In genomic region chrX:10166731-10167149, GRCh38 we compare ENCODE assay signal across 9 cellular contexts. TPM values are rescaled to one million over a fixed set of nuclear protein-coding genes. Genes with fewer than 3 reads are reported as not detected.
DNase-seq lines count a peak whose midpoint lies in the region; ATAC-seq and TF ChIP-seq lines count a peak whose summit lies in the region.
"Had no signal": no experiment of that assay in that cellular context is flagged by ENCODE, and none has a peak within 500 bp of the region (broad histone marks: within the 10 kb centered on the region; RNA-seq: fewer than 3 reads in every experiment).

No MANE protein-coding gene starts in this region.

- no peaks in the 10 kb centered on the region for H3K27me3 Mint-ChIP-seq in naive B cell
- H3K27me3 Mint-ChIP-seq in CD4-positive, alpha-beta memory T cell, result peaks cover 3 to 6% of the 10 kb centered on the region in 2 donors

- CTCF ChIA-PET in CD4-positive, alpha-beta memory T cell (lab: Charles Lee; ENCODE audit: partially characterized antibody), result interaction anchor here (1.6 kb wide), 1 partner anchor 21 kb away, joined by 4 read pairs; no protein-coding TSS in a partner anchor

- H3K4me3 ChIP-seq in HL-60 (replicated peaks; ENCODE audit: insufficient read depth, low read length), result no peak overlapping the region
- H3K4me3 ChIP-seq in CD4-positive, alpha-beta memory T cell (ENCODE audit: low read length in 2 of 2), result no peak overlapping the region

- H3K27ac Mint-ChIP-seq in naive B cell, result peak overlapping the region in 5 of 6 donors; percentile 38 to 94 (median 76)
- no peak overlapping the region for H3K27ac Mint-ChIP-seq in CD4-positive, alpha-beta memory T cell

- no peak for TF ChIP-seq CTCF in HL-60 (IDR thresholded peaks at IDR 0.05; ENCODE audit: insufficient read depth, low read length)

- peak overlapping the region; percentile 14; the same call in 1 of the 2 replicates for H3K27ac ChIP-seq in HL-60 (replicated peaks)
- H3K27ac ChIP-seq in CD4-positive, alpha-beta memory T cell (ENCODE audit: low read depth, low read length), result no peak overlapping the region

- peaks cover 0 to 2% (median 0%) of the 10 kb centered on the region in 7 donors for H3K9me3 Mint-ChIP-seq in naive B cell
- H3K9me3 Mint-ChIP-seq in CD4-positive, alpha-beta memory T cell, result peaks cover 0 to 4% (median 0%) of the 10 kb centered on the region in 8 donors

- peaks cover 36 to 61% (median 47%) of the 10 kb centered on the region in 3 donors for H3K4me1 Mint-ChIP-seq in naive B cell
- peaks cover 0 to 3% (median under 1%) of the 10 kb centered on the region in 4 donors for H3K4me1 Mint-ChIP-seq in CD4-positive, alpha-beta memory T cell

- peaks cover 0 to 9% of the 10 kb centered on the region in 2 donors for H3K36me3 Mint-ChIP-seq in naive B cell
- H3K36me3 Mint-ChIP-seq in CD4-positive, alpha-beta memory T cell, result no peaks in the 10 kb centered on the region

- H3K27me3 ChIP-seq in HL-60 (ENCODE audit: insufficient read depth, poor library complexity, severe bottlenecking), result no peaks in the 10 kb centered on the region
- no peaks in the 10 kb centered on the region for H3K27me3 ChIP-seq in CD4-positive, alpha-beta memory T cell (ENCODE audit: insufficient read depth, low read length)

- H3K4me1 ChIP-seq in CD4-positive, alpha-beta memory T cell (ENCODE audit: insufficient read depth, low read length), result no peaks in the 10 kb centered on the region

- intact Hi-C loops in CD4-positive, alpha-beta memory T cell (cut with micrococcal nuclease), result no loop called here

- peak; percentile 40 to 50 for ATAC-seq in naive B cell (ENCODE audit: low read depth in 2 of 2)
- no peak for ATAC-seq in HG02588 (IDR thresholded peaks at IDR 0.05; ENCODE audit: unreplicated experiment)
- ATAC-seq: PC-3 had no signal

- POLR2A ChIA-PET in CD4-positive, alpha-beta memory T cell (lab: Charles Lee; ENCODE audit: partially characterized antibody), result no interaction called here

- no peaks in the 10 kb centered on the region for H3K9me3 ChIP-seq in CD4-positive, alpha-beta memory T cell (ENCODE audit: control insufficient read depth in 1 of 2, low read length in 2 of 2)

- H3K4me3 Mint-ChIP-seq in naive B cell, result peak overlapping the region in 6 of 8 donors; percentile 22 to 82 (median 68)
- H3K4me3 Mint-ChIP-seq in CD4-positive, alpha-beta memory T cell, result peak overlapping the region in 2 of 8 donors; percentile 20 to 48

- no peaks in the 10 kb centered on the region for H3K36me3 ChIP-seq in CD4-positive, alpha-beta memory T cell (ENCODE audit: insufficient read depth, low read length)

- peak; percentile 57 for DNase-seq in Daoy (ENCODE audit: low read depth)
- DNase-seq in HL-60 (ENCODE audit: low read depth in 1 of 2, low spot score in 1 of 2), result peak; percentile 49 to 55
- peak in 40 of 56 donors; percentile 1 to 67 (median 24) for DNase-seq in amygdala (lab: John Stamatoyannopoulos, UW)
- DNase-seq in naive B cell, result no peak
- DNase-seq in CD4-positive, alpha-beta memory T cell, result no peak
- no peak for DNase-seq in NCI-H510A treated with DMSO at 0.1 percent for 48 hours (lab: John Stamatoyannopoulos, UW)
- DNase-seq in T-helper 9 cell, result no peak
- DNase-seq: PC-3 had no signal

RNA-seq across cellular contexts. Expression of gene CLCN4, which starts 10.0 kb away (rescaled TPM):
- total RNA-seq in Daoy (2014; rRNA removed; shearing (Covaris generic)), result 4.2 and 8.8 TPM in 2 replicates
- 10 to 100 TPM; 10.1 to 46.1 (median 28.8) TPM for polyA plus RNA-seq in naive B cell (ENCODE audit: low read depth in 6 of 6)
- total RNA-seq in CD4-positive, alpha-beta memory T cell, result under 1 TPM; 0.28 to 0.29 TPM
- not detected for polyA plus RNA-seq in CD4-positive, alpha-beta memory T cell

Comparison
In these comparisons a context has a peak if more than half of its experiments do, and no peak if none do; other contexts are left out.
1. DNase-seq: peak in Daoy (single experiment), HL-60 (2 of 2) and amygdala (40 of 56); none in naive B cell (single experiment), CD4-positive, alpha-beta memory T cell (0 of 5), NCI-H510A treated with DMSO at 0.1 percent for 48 hours (single experiment) and T-helper 9 cell (single experiment).
2. H3K27ac Mint-ChIP-seq: peak in naive B cell (5 of 6); none in CD4-positive, alpha-beta memory T cell (0 of 7).